In genomic region chr10:49207113-49207512, GRCh38 we compare ENCODE assay signal across 26 cellular contexts. TPM values are rescaled to one million over a fixed set of nuclear protein-coding genes. Genes with fewer than 3 reads are reported as not detected.
DNase-seq lines count a peak whose midpoint lies in the region; ATAC-seq and TF ChIP-seq lines count a peak whose summit lies in the region.
"Had no signal": no experiment of that assay in that cellular context is flagged by ENCODE, and none has a peak within 500 bp of the region (broad histone marks: within the 10 kb centered on the region; RNA-seq: fewer than 3 reads in every experiment).

No MANE protein-coding gene starts in this region.

- H3K27me3 Mint-ChIP-seq in CD8-positive, alpha-beta memory T cell: peaks cover 3 to 20% of the 10 kb centered on the region in 2 donors

- H3K27ac Mint-ChIP-seq in CD8-positive, alpha-beta memory T cell: no peak overlapping the region
- H3K27ac Mint-ChIP-seq: mesothelial cell of epicardium; naive thymus-derived CD8-positive, alpha-beta T cell had no signal

- H3K36me3 Mint-ChIP-seq in CD8-positive, alpha-beta memory T cell: no peaks in the 10 kb centered on the region
- H3K36me3 Mint-ChIP-seq: mesothelial cell of epicardium; naive thymus-derived CD8-positive, alpha-beta T cell had no signal

- H3K4me3 Mint-ChIP-seq in CD8-positive, alpha-beta memory T cell: no peak overlapping the region
- H3K4me3 Mint-ChIP-seq: mesothelial cell of epicardium; naive thymus-derived CD8-positive, alpha-beta T cell had no signal

- no peaks in the 10 kb centered on the region for H3K9me3 ChIP-seq in effector memory CD4-positive, alpha-beta T cell (ENCODE audit: control insufficient read depth, low read length)
- H3K9me3 ChIP-seq in CD8-positive, alpha-beta memory T cell (ENCODE audit: low read length): no peaks in the 10 kb centered on the region
- H3K9me3 ChIP-seq: left lung, right atrium auricular region, upper lobe of left lung had no signal

- POLR2A ChIA-PET in CD8-positive, alpha-beta memory T cell (lab: Charles Lee): no interaction called here

- no peaks in the 10 kb centered on the region for H3K4me1 ChIP-seq in effector memory CD4-positive, alpha-beta T cell (ENCODE audit: control insufficient read depth, insufficient read depth, low read length, poor library complexity, severe bottlenecking)
- H3K4me1 ChIP-seq in CD8-positive, alpha-beta memory T cell (ENCODE audit: insufficient read depth, low read length): no peaks in the 10 kb centered on the region
- H3K4me1 ChIP-seq: left lung, right atrium auricular region, upper lobe of left lung had no signal

- H3K4me3 ChIP-seq in LNCaP clone FGC (ENCODE audit: low read depth, low read length): no peak overlapping the region
- H3K4me3 ChIP-seq in effector memory CD4-positive, alpha-beta T cell (ENCODE audit: insufficient read depth, low read depth, low read length, poor library complexity, severe bottlenecking): no peak overlapping the region
- no peak overlapping the region for H3K4me3 ChIP-seq in CD8-positive, alpha-beta memory T cell (ENCODE audit: low read length)
- H3K4me3 ChIP-seq: BLaER1, left lung, right atrium auricular region, upper lobe of left lung had no signal

- peaks cover 0 to 5% (median 5%) of the 10 kb centered on the region in 3 donors for H3K4me1 Mint-ChIP-seq in CD8-positive, alpha-beta memory T cell
- H3K4me1 Mint-ChIP-seq: mesothelial cell of epicardium had no signal

- TF ChIP-seq CTCF in LNCaP clone FGC (IDR thresholded peaks at IDR 0.05; ENCODE audit: control insufficient read depth, extremely low read depth, insufficient read depth): no peak

- H3K9me3 Mint-ChIP-seq in CD8-positive, alpha-beta memory T cell: no peaks in the 10 kb centered on the region

- DNase-seq in LNCaP clone FGC (ENCODE audit: low read depth): peak; percentile 27
- DNase-seq in NCI-H1930 (lab: John Stamatoyannopoulos, UW): no peak
- no peak for DNase-seq in effector memory CD4-positive, alpha-beta T cell
- DNase-seq in GOT3 (lab: John Stamatoyannopoulos, UW): no peak
- no peak for DNase-seq in CD8-positive, alpha-beta memory T cell
- DNase-seq: activated CD4-positive, alpha-beta T cell treated with anti-CD3 and anti-CD28 coated beads, Interleukin-2, amount 50 U/mL, for 4 hours; activated effector memory CD4-positive, alpha-beta T cell treated with anti-CD3 and anti-CD28 coated beads, Interleukin-2, amount 50 U/mL, for 16 hours; cerebellar nuclear complex; Karpas-422; left lung; naive thymus-derived CD8-positive, alpha-beta T cell; NCI-H187 treated with DMSO at 0.1 percent for 48 hours; NCI-H345; stimulated activated CD4-positive, alpha-beta T cell treated with anti-CD3 and anti-CD28 coated beads, Interleukin-12 subunit alpha, Interleukin-12 subunit beta, amount 100 ng/mL, for 4 hours; T-helper 9 cell; upper lobe of left lung had no signal

- H3K27me3 ChIP-seq in effector memory CD4-positive, alpha-beta T cell (replicated peaks; ENCODE audit: control insufficient read depth, insufficient read depth, low read length, poor library complexity, severe bottlenecking): no peaks in the 10 kb centered on the region
- no peaks in the 10 kb centered on the region for H3K27me3 ChIP-seq in CD8-positive, alpha-beta memory T cell (ENCODE audit: insufficient read depth, low read length, poor library complexity, severe bottlenecking)
- H3K27me3 ChIP-seq: BLaER1, right atrium auricular region, upper lobe of left lung had no signal

- CTCF ChIA-PET in CD8-positive, alpha-beta memory T cell (lab: Charles Lee): interaction anchor here (0.9 kb wide), 1 partner anchor 29 kb away, joined by 3 read pairs; no protein-coding TSS in a partner anchor

- ATAC-seq in GM18858 (IDR thresholded peaks at IDR 0.05; ENCODE audit: unreplicated experiment) (peak; percentile 60), GM19467 (IDR thresholded peaks at IDR 0.05; ENCODE audit: unreplicated experiment) (peak; percentile 72), HG02885 (IDR thresholded peaks at IDR 0.05; ENCODE audit: poor library complexity, unreplicated experiment) (peak; percentile 55)
- ATAC-seq: HCT116; left lung; naive thymus-derived CD8-positive, alpha-beta T cell; Right ventricle myocardium inferior had no signal

- no peaks in the 10 kb centered on the region for H3K36me3 ChIP-seq in effector memory CD4-positive, alpha-beta T cell (ENCODE audit: control insufficient read depth, insufficient read depth, low read length)
- no peaks in the 10 kb centered on the region for H3K36me3 ChIP-seq in CD8-positive, alpha-beta memory T cell (ENCODE audit: insufficient read depth, low read length)
- H3K36me3 ChIP-seq: BLaER1, left lung, right atrium auricular region, upper lobe of left lung had no signal

- no peak overlapping the region for H3K27ac ChIP-seq in effector memory CD4-positive, alpha-beta T cell (ENCODE audit: insufficient read depth, low read length, poor library complexity, severe bottlenecking)
- no peak overlapping the region for H3K27ac ChIP-seq in CD8-positive, alpha-beta memory T cell (ENCODE audit: low read depth, low read length)
- H3K27ac ChIP-seq: BLaER1, epithelial cell of prostate, left lung, right atrium auricular region, upper lobe of left lung had no signal

RNA-seq across cellular contexts. Expression of gene TMEM273, which starts 18.9 kb away (rescaled TPM):
- 10 to 100 TPM; 58.0 to 60.2 TPM for total RNA-seq in CD8-positive, alpha-beta memory T cell
- polyA plus RNA-seq in CD8-positive, alpha-beta memory T cell: 51.7 TPM
- total RNA-seq: mesothelial cell of epicardium, osteocyte had no signal
